In the genomic region with DNA sequence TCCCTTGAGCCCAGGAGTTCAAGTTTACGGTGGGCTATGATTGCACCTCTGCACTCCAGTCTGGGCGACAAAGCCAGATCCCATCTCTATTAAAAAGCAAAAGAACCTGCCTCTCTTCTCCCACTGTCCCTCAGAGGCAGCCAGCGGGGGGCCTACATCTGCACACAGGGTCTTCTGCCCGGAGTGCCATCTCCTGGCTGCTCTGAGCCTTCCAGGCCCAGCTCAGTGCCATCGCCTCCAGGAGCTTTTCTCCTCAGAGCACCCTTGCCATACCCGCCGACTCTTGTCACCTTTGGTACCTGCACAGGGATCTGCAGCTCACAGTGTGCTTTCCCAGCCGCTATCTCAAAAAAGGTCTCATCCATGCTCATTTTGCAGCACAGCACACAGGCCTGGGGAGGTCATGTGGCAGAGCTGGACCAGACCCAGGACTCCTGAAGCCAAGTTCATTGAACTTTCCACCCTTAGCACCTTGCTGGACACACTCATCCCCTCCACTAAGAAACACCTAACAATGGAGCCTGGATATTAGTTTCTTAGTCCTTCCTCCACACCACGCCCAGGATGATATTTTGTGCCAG, we compare ENCODE assay signal across 30 cellular contexts.
"Had no signal": no experiment of that assay in that cellular context is flagged by ENCODE, and none has a peak within 500 bp of the region (broad histone marks: within the 10 kb centered on the region; RNA-seq: fewer than 3 reads in every experiment).

No MANE protein-coding gene starts in this region.

- H3K4me3 Mint-ChIP-seq: mesothelial cell of epicardium; naive B cell; nephron progenitor cell; stimulated activated memory B cell treated with anti-CD40 and anti-IgM and Interleukin-4, amounts not matched to agents 10 μg/mL and 1 μg/mL and 100 μg/mL, for 72 hours; T-cell had no signal

- DNase-seq: activated CD4-positive, alpha-beta T cell treated with anti-CD3 and anti-CD28 coated beads for 48 hours; activated CD4-positive, alpha-beta T cell treated with anti-CD3 and anti-CD28 coated beads, Interleukin-2, amount 50 U/mL, for 48 hours; activated CD8-positive, alpha-beta memory T cell treated with anti-CD3 and anti-CD28 coated beads, Interleukin-2, amount 50 U/mL, for 4 hours; activated naive CD4-positive, alpha-beta T cell; adrenal gland; aorta; body of pancreas; cerebellar nuclear complex; colonic mucosa; dorsolateral prefrontal cortex; effector memory CD4-positive, alpha-beta T cell; left ventricle myocardium superior; mammary epithelial cell; naive B cell; nephron progenitor cell; ovary; sigmoid colon; small intestine had no signal

- ATAC-seq: activated CD4-positive, CD25-positive, alpha-beta regulatory T cell treated with anti-CD3 and anti-CD28 coated beads, Interleukin-2, amount 50 U/mL, for 24 hours; body of pancreas; gastroesophageal sphincter; left ventricle myocardium superior had no signal

- H3K27ac Mint-ChIP-seq: activated T-helper 2 cell treated with anti-CD3 and anti-CD28 coated beads, Interferon-gamma antibody, Interleukin-2, Interleukin-4, amounts not matched to agents 10 μg/mL and 5 μg/mL and 100 μg/mL, durations not matched to agents 14 hours and 24 hours and 36 hours; mesothelial cell of epicardium; naive B cell; progenitor cell of endocrine pancreas; stimulated activated memory B cell treated with anti-CD40 and anti-IgM and Interleukin-4, amounts not matched to agents 10 μg/mL and 1 μg/mL and 100 μg/mL, for 72 hours; T-cell had no signal

- H3K36me3 Mint-ChIP-seq: activated naive CD4-positive, alpha-beta T cell treated with anti-CD3 and anti-CD28 coated beads, Interleukin-2, amount 50 U/mL, for 72 hours; mesothelial cell of epicardium; naive B cell; stimulated activated memory B cell treated with anti-CD40 and anti-IgM and Interleukin-4, amounts not matched to agents 10 μg/mL and 1 μg/mL and 100 μg/mL, for 72 hours had no signal

- H3K36me3 ChIP-seq: adrenal gland, cardiac muscle cell, colonic mucosa, gastroesophageal sphincter, ovary, sigmoid colon, tibial nerve had no signal

- H3K4me2 ChIP-seq: hepatocyte had no signal

- H3K9me3 ChIP-seq: adrenal gland, body of pancreas, colonic mucosa, gastroesophageal sphincter, ovary, sigmoid colon, tibial nerve had no signal

- H3K9me3 Mint-ChIP-seq: activated naive CD4-positive, alpha-beta T cell treated with anti-CD3 and anti-CD28 coated beads, Interleukin-2, amount 50 U/mL, for 72 hours; activated T-helper 2 cell treated with anti-CD3 and anti-CD28 coated beads, Interferon-gamma antibody, Interleukin-2, Interleukin-4, amounts not matched to agents 10 μg/mL and 5 μg/mL and 100 μg/mL, durations not matched to agents 14 hours and 24 hours and 36 hours; mesothelial cell of epicardium; naive B cell; nephron progenitor cell; stimulated activated memory B cell treated with anti-CD40 and anti-IgM and Interleukin-4, amounts not matched to agents 10 μg/mL and 1 μg/mL and 100 μg/mL, for 72 hours; T-cell had no signal

- H3K4me3 ChIP-seq: adrenal gland, body of pancreas, cardiac muscle cell, colonic mucosa, dorsolateral prefrontal cortex, gastroesophageal sphincter, hepatocyte, ovary, sigmoid colon, tibial nerve had no signal

- H3K27me3 Mint-ChIP-seq: naive B cell; progenitor cell of endocrine pancreas; stimulated activated memory B cell treated with anti-CD40 and anti-IgM and Interleukin-4, amounts not matched to agents 10 μg/mL and 1 μg/mL and 100 μg/mL, for 72 hours; T-cell had no signal

- H3K27ac ChIP-seq: adrenal gland, body of pancreas, cardiac muscle cell, colonic mucosa, dorsolateral prefrontal cortex, gastroesophageal sphincter, hepatocyte, ovary, sigmoid colon, tibial nerve, VCaP had no signal

- H3K4me1 ChIP-seq: adrenal gland, body of pancreas, colonic mucosa, gastroesophageal sphincter, sigmoid colon, tibial nerve had no signal

- H2AFZ ChIP-seq: hepatocyte had no signal

- H3K27me3 ChIP-seq: adrenal gland, body of pancreas, cardiac muscle cell, colonic mucosa, dorsolateral prefrontal cortex, gastroesophageal sphincter, hepatocyte, ovary, sigmoid colon, tibial nerve had no signal
